Comparison of ENCODE assay signal across 13 cellular contexts in genomic region chr14:68145036-68145435, GRCh38.
DNase-seq lines count a peak whose midpoint lies in the region; ATAC-seq, FAIRE-seq and TF ChIP-seq lines count a peak whose summit lies in the region.
"Had no signal": no experiment of that assay in that cellular context is flagged by ENCODE, and none has a peak within 500 bp of the region (broad histone marks: within the 10 kb centered on the region; RNA-seq: fewer than 3 reads in every experiment).

No MANE protein-coding gene starts in this region.

- H3K27me3 ChIP-seq in colonic mucosa (no peaks in the 10 kb centered on the region), thyroid gland (no peaks in the 10 kb centered on the region)
- H3K27me3 ChIP-seq: neutrophil had no signal

- H3K4me1 ChIP-seq in colonic mucosa, result peaks cover 14% of the 10 kb centered on the region
- peaks cover 30 to 53% of the 10 kb centered on the region in 2 donors for H3K4me1 ChIP-seq in thyroid gland

- 96 to 98% methylated on average over 2 of the region's 2 CpGs for WGBS in thyroid gland, 2 donors

- H3K27ac ChIP-seq in colonic mucosa, result peak overlapping the region; percentile 62
- peak overlapping the region in 2 of 3 donors; percentile 67 to 72 for H3K27ac ChIP-seq in thyroid gland
- H3K27ac ChIP-seq: neutrophil had no signal

- no peaks in the 10 kb centered on the region for H3K36me3 ChIP-seq in colonic mucosa
- H3K36me3 ChIP-seq in thyroid gland, result no peaks in the 10 kb centered on the region
- H3K36me3 ChIP-seq: neutrophil had no signal

- FAIRE-seq in HTR-8/SVneo (lab: Jason Lieb, UNC), result peak; percentile 84

- H3K4me1 Mint-ChIP-seq in mesothelial cell of epicardium, result peaks cover 60% of the 10 kb centered on the region

- TF ChIP-seq CTCF in colonic mucosa (IDR thresholded peaks at IDR 0.05) (no peak), mesothelial cell of epicardium (IDR thresholded peaks at IDR 0.05; ENCODE audit: unreplicated experiment) (no peak), thyroid gland (IDR thresholded peaks at IDR 0.05) (no peak)

- no peak overlapping the region for H3K4me3 Mint-ChIP-seq in mesothelial cell of epicardium

- ATAC-seq in HG03520 (IDR thresholded peaks at IDR 0.05; ENCODE audit: unreplicated experiment), result no peak

- peaks cover 20% of the 10 kb centered on the region for H3K9me3 Mint-ChIP-seq in mesothelial cell of epicardium

- no peak overlapping the region for H3K9ac ChIP-seq in colonic mucosa (ENCODE audit: low read depth in 2 of 2, low read length in 2 of 2)

- no peaks in the 10 kb centered on the region for H3K27me3 Mint-ChIP-seq in mesothelial cell of epicardium (ENCODE audit: low read depth)

- H3K9me3 ChIP-seq in colonic mucosa, result no peaks in the 10 kb centered on the region
- H3K9me3 ChIP-seq in thyroid gland, result no peaks in the 10 kb centered on the region
- H3K9me3 ChIP-seq: neutrophil had no signal

- TF ChIP-seq POLR2A in thyroid gland (IDR thresholded peaks at IDR 0.05), result no peak

- DNase-seq in HTR-8/SVneo (ENCODE audit: insufficient read length, low spot score), result no peak
- peak; percentile 53 for DNase-seq in colonic mucosa
- no peak for DNase-seq in mesothelial cell of epicardium (ENCODE audit: low spot score in 2 of 2, unreplicated experiment in 2 of 2)
- no peak for DNase-seq in thyroid gland
- DNase-seq in NCI-H1048 (lab: John Stamatoyannopoulos, UW), result no peak
- DNase-seq in amygdala (lab: John Stamatoyannopoulos, UW), result no peak
- DNase-seq: aorta; NCI-H524; SHP77 treated with DMSO at 0.1 percent for 48 hours; stimulated activated CD4-positive, alpha-beta T cell treated with anti-CD3 and anti-CD28 coated beads, Interleukin-4, amount 100 ng/mL, for 24 hours; stimulated activated naive CD4-positive, alpha-beta T cell treated with Interleukin-2 at 50 U/mL for 16 hours had no signal

- intact Hi-C loops in colonic mucosa (cut with DNase I), result loop anchor here (10.0 kb wide), 1 partner anchor 200 kb away; no protein-coding TSS in a partner anchor
- intact Hi-C loops in thyroid gland (cut with DNase I), result no loop called here

- H3K36me3 Mint-ChIP-seq in mesothelial cell of epicardium, result peaks cover 16% of the 10 kb centered on the region

- H3K4me3 ChIP-seq in colonic mucosa (no peak overlapping the region), thyroid gland (replicated peaks in 1 of 3) (no peak overlapping the region)

- peak overlapping the region; percentile 66 for H3K27ac Mint-ChIP-seq in mesothelial cell of epicardium
